ENCODE assay signal across 17 cellular contexts in the genomic region with DNA sequence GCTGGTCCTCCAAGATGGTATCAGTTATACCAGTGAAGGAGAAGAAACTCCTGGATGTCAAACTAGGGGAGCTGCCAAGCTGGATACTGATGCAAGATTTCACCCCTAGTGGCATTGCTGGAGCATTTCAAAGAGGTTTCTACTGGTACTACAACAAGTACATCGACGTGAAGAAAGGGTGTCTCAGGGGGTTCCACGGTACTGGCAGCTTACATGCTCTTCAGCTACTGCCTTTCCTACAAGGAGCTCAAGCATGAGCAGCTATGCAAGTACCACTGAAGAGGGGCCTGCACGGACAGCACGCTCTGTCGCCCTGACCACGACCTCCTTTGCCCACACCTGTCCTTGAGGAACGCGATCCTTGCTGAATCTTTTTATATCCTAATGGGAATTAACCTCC. TPM values are rescaled to one million over a fixed set of nuclear protein-coding genes. Genes with fewer than 3 reads are reported as not detected.
DNase-seq lines count a peak whose midpoint lies in the region; TF ChIP-seq lines count a peak whose summit lies in the region.
"Had no signal": no experiment of that assay in that cellular context is flagged by ENCODE, and none has a peak within 500 bp of the region (broad histone marks: within the 10 kb centered on the region; RNA-seq: fewer than 3 reads in every experiment).

No MANE protein-coding gene starts in this region.

- WGBS in endodermal cell (ENCODE audit: insufficient coverage in 1 of 2, insufficient read length in 1 of 2), 2 experiments = 88 to 91% methylated on average over 5 to 9 of the region's 9 CpGs

- H3K27me3 Mint-ChIP-seq in endodermal cell (ENCODE audit: insufficient read depth) (no peaks in the 10 kb centered on the region), Caco-2 (ENCODE audit: insufficient read depth, unreplicated experiment) (no peaks in the 10 kb centered on the region)

- H3K4me1 Mint-ChIP-seq in endodermal cell (peaks cover 7% of the 10 kb centered on the region), Caco-2 (ENCODE audit: low read depth, unreplicated experiment) (no peaks in the 10 kb centered on the region)
- H3K4me1 Mint-ChIP-seq: CD8-positive, alpha-beta memory T cell had no signal

- H3K9me3 Mint-ChIP-seq in endodermal cell (no peaks in the 10 kb centered on the region), Caco-2 (ENCODE audit: unreplicated experiment) (no peaks in the 10 kb centered on the region)
- H3K9me3 Mint-ChIP-seq: CD8-positive, alpha-beta memory T cell had no signal

- no peak overlapping the region for H3K27ac ChIP-seq in endodermal cell (ENCODE audit: low read depth, low read length)
- H3K27ac ChIP-seq: Peyer's patch had no signal

- no peaks in the 10 kb centered on the region for H3K27me3 ChIP-seq in endodermal cell (ENCODE audit: control insufficient read depth, insufficient read depth, low read length, poor library complexity, severe bottlenecking)
- H3K27me3 ChIP-seq in Caco-2 (replicated peaks; ENCODE audit: control insufficient read depth, insufficient read depth, low read length) = no peaks in the 10 kb centered on the region
- H3K27me3 ChIP-seq: BE2C, Peyer's patch had no signal

- H3K4me3 ChIP-seq in endodermal cell (ENCODE audit: low read length) = no peak overlapping the region
- no peak overlapping the region for H3K4me3 ChIP-seq in Caco-2 (ENCODE audit: low read depth, low read length)
- H3K4me3 ChIP-seq: Peyer's patch had no signal

- POLR2A ChIA-PET in Caco-2 (lab: Charles Lee) = no interaction called here

- no TSS peak for BruUV-seq in Caco-2 (replicated peaks; lab: Mats Ljungman, UMichigan)

- intact Hi-C loops in Caco-2 (cut with micrococcal nuclease; ENCODE audit: unreplicated experiment) = no loop called here

- H3K36me3 Mint-ChIP-seq in endodermal cell (ENCODE audit: low read depth) = no peaks in the 10 kb centered on the region
- H3K36me3 Mint-ChIP-seq in Caco-2 (ENCODE audit: insufficient read depth, unreplicated experiment) = no peaks in the 10 kb centered on the region
- H3K36me3 Mint-ChIP-seq: CD8-positive, alpha-beta memory T cell had no signal

- no peaks in the 10 kb centered on the region for H3K4me1 ChIP-seq in endodermal cell (ENCODE audit: control insufficient read depth, insufficient read depth, low read length)
- H3K4me1 ChIP-seq in Caco-2 = no peaks in the 10 kb centered on the region; the same call in 1 of the 2 replicates
- H3K4me1 ChIP-seq: BE2C, Peyer's patch had no signal

- no peaks in the 10 kb centered on the region for H3K9me3 ChIP-seq in endodermal cell (ENCODE audit: control insufficient read depth, low read length)
- H3K9me3 ChIP-seq in Caco-2 = no peaks in the 10 kb centered on the region
- H3K9me3 ChIP-seq: BE2C, Peyer's patch had no signal

- H3K27ac Mint-ChIP-seq in endodermal cell (no peak overlapping the region), Caco-2 (ENCODE audit: unreplicated experiment) (no peak overlapping the region)
- H3K27ac Mint-ChIP-seq: CD8-positive, alpha-beta memory T cell had no signal

- DNase-seq in DMS79 treated with DMSO at 0.1 percent for 48 hours (lab: John Stamatoyannopoulos, UW) (peak; percentile 72), M059J (ENCODE audit: low read depth) (peak; percentile 26), endodermal cell (no peak), retina (peak; percentile 11), RKO (ENCODE audit: low spot score) (no peak), amniotic stem cell (lab: John Stamatoyannopoulos, UW) (no peak), Caco-2 (no peak)
- DNase-seq: BE2C; CD8-positive, alpha-beta memory T cell; Karpas-422; NCI-H1436; NCI-H2029 treated with DMSO at 0.1 percent for 48 hours; NCI-H345; NCI-H526 treated with DMSO at 0.1 percent for 48 hours; Peyer's patch; SW 1271 had no signal

- CTCF ChIA-PET in Caco-2 (lab: Charles Lee) = no interaction called here

- peak; percentile 52 for TF ChIP-seq CTCF in endodermal cell (conservative IDR thresholded peaks at IDR 0.05)
- TF ChIP-seq CTCF in Caco-2 (IDR thresholded peaks at IDR 0.05; ENCODE audit: insufficient read depth in 1 of 2, low read depth in 1 of 2, low read length in 1 of 2, severe bottlenecking in 1 of 2, unreplicated experiment in 1 of 2) = no peak

- no peak overlapping the region for H3K9ac ChIP-seq in endodermal cell (ENCODE audit: extremely low read depth, low read length, poor library complexity, severe bottlenecking)

- H3K36me3 ChIP-seq in endodermal cell (ENCODE audit: control insufficient read depth, insufficient read depth, low read length) = no peaks in the 10 kb centered on the region
- H3K36me3 ChIP-seq in Caco-2 (ENCODE audit: control insufficient read depth, insufficient read depth, low read length) = no peaks in the 10 kb centered on the region
- H3K36me3 ChIP-seq: BE2C, Peyer's patch had no signal

- H3K4me3 Mint-ChIP-seq in endodermal cell (no peak overlapping the region), Caco-2 (ENCODE audit: unreplicated experiment) (no peak overlapping the region)
- H3K4me3 Mint-ChIP-seq: CD8-positive, alpha-beta memory T cell had no signal

RNA-seq across cellular contexts. Expression of gene ACTL7B, which starts 19.5 kb away (rescaled TPM):
- not detected in 2 replicates for total RNA-seq in M059J (2014; rRNA removed; shearing (Covaris generic))
- total RNA-seq in endodermal cell = not detected
- not detected for polyA plus RNA-seq in endodermal cell (2013, experiment 1 of 2)
- not detected for polyA plus RNA-seq in endodermal cell (2013, experiment 2 of 2)
- 0.14 TPM in 1 of 2 replicates, not detected in the other for total RNA-seq in Caco-2 (2022)
- total RNA-seq: CD8-positive, alpha-beta memory T cell; Peyer's patch had no signal
- polyA plus RNA-seq: AG04450; CD8-positive, alpha-beta memory T cell had no signal

RNA-seq across cellular contexts. Expression of gene ACTL7A, which starts 25.7 kb away (rescaled TPM):
- not detected in 2 replicates for total RNA-seq in M059J (2014; rRNA removed; shearing (Covaris generic))
- total RNA-seq in endodermal cell (not detected), Caco-2 (2022) (not detected in 2 replicates)
- polyA plus RNA-seq in endodermal cell (2013, experiment 1 of 2) = not detected
- polyA plus RNA-seq in endodermal cell (2013, experiment 2 of 2) = not detected
- total RNA-seq: CD8-positive, alpha-beta memory T cell; Peyer's patch had no signal
- polyA plus RNA-seq: AG04450; CD8-positive, alpha-beta memory T cell had no signal

Comparison
In these comparisons a context has a peak if more than half of its experiments do, and no peak if none do; other contexts are left out.
1. DNase-seq: peak in DMS79 treated with DMSO at 0.1 percent for 48 hours (single experiment), M059J (single experiment) and retina (single experiment); none in endodermal cell (single experiment), RKO (single experiment), amniotic stem cell (single experiment) and Caco-2 (0 of 2).